ENCODE assay signal across 1 cellular context in genomic region chr3:61580982-61581654, GRCh38.
TF ChIP-seq lines count a peak whose summit lies in the region.

No MANE protein-coding gene starts in this region.

TF ChIP-seq in WTC11, 78 proteins besides CTCF, POLR2A, EP300 and RAD21 (continued from another document):
- TF ChIP-seq ARID4B (CRISPR knock-in tag; IDR thresholded peaks at IDR 0.05; ENCODE audit: borderline replicate concordance) (no peak), ELF4 (CRISPR knock-in tag; IDR thresholded peaks at IDR 0.05; ENCODE audit: low read depth) (no peak), JAZF1 (CRISPR knock-in tag; IDR thresholded peaks at IDR 0.05) (no peak)
